ENCODE assay signal across 8 cellular contexts in the genomic region with DNA sequence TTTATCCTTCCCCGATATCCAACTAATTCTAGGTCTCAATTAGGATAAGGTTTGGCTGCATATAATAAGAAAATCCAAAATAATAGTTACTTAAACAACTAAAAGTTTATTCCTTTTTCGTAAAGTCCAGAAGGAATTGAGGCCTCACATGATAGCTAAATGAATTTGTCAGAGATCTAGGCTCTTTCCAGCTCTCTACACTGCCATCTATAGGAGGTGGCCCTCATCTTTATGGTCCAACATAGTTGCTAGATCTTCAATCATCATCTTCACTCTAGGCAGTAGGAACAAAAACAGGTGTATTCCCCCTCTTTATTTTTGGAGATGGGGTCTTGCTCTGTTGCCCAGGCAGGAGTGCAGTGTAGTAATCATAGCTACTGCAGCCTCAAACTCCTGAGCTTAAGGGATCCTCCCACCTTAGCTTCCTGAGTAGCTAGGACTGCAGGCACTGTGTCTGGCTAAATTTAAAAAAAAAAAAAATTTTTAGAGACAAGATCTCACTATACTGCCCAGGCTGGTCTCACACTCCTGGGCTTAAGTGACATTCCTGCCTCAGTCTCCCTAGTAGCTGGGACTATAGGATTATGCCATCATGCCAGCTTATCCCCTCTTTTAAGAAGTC. TPM values are rescaled to one million over a fixed set of nuclear protein-coding genes. Genes with fewer than 3 reads are reported as not detected.
A peak's percentile ranks its signal among the peaks of the same experiment; 100 is the strongest.
DNase-seq lines count a peak whose midpoint lies in the region; FAIRE-seq and TF ChIP-seq lines count a peak whose summit lies in the region.

No MANE protein-coding gene starts in this region.

- no peak overlapping the region for H3K9ac ChIP-seq in fibroblast of lung (ENCODE audit: insufficient read depth, low read length)
- H3K9ac ChIP-seq in smooth muscle cell (ENCODE audit: low read depth) = no peak overlapping the region

- H3K27ac ChIP-seq in fibroblast of lung (ENCODE audit: insufficient read depth, low read length) (no peak overlapping the region), smooth muscle cell (ENCODE audit: low read depth) (no peak overlapping the region)

- DNase-seq in NCI-H2171 treated with DMSO at 0.1 percent for 48 hours (lab: John Stamatoyannopoulos, UW) (peak; percentile 19), NCI-H2171 (lab: John Stamatoyannopoulos, UW) (no peak), HAP-1 (ENCODE audit: low spot score in 2 of 2) (peak; percentile 19 to 26), RCC 7860 (ENCODE audit: low spot score) (peak; percentile 17), fibroblast of lung (ENCODE audit: low read depth in 2 of 2) (peak; percentile 27 to 55), smooth muscle cell (lab: John Stamatoyannopoulos, UW; ENCODE audit: unreplicated experiment) (no peak)
- DNase-seq in stimulated activated CD4-positive, alpha-beta T cell treated with anti-CD3 and anti-CD28 coated beads, Interleukin-12 subunit alpha, Interleukin-12 subunit beta, amount 100 ng/mL, for 4 hours = no peak
- no peak for DNase-seq in activated CD4-positive, alpha-beta T cell treated with anti-CD3 and anti-CD28 coated beads, Interleukin-2, amount 50 U/mL, for 48 hours

- H2AFZ ChIP-seq in fibroblast of lung (ENCODE audit: low read length) (no peak overlapping the region), smooth muscle cell (ENCODE audit: low read depth) (no peak overlapping the region)

- H3K79me2 ChIP-seq in fibroblast of lung (ENCODE audit: control insufficient read depth, insufficient read depth, low read length) = no peaks in the 10 kb centered on the region
- no peaks in the 10 kb centered on the region for H3K79me2 ChIP-seq in smooth muscle cell (ENCODE audit: low read depth)

- H3K9me3 ChIP-seq in HAP-1 = no peaks in the 10 kb centered on the region
- H3K9me3 ChIP-seq in fibroblast of lung (ENCODE audit: control insufficient read depth, insufficient read depth, low read depth, low read length) = no peaks in the 10 kb centered on the region
- H3K9me3 ChIP-seq in smooth muscle cell (replicated peaks; ENCODE audit: low read depth) = no peaks in the 10 kb centered on the region

- WGBS in smooth muscle cell (ENCODE audit: low lambda C conversion rate) = 72% methylated on average over 2 of the region's 2 CpGs

- H3F3A ChIP-seq in smooth muscle cell (ENCODE audit: low read depth) = no peaks in the 10 kb centered on the region

- TF ChIP-seq CTCF in fibroblast of lung (conservative IDR thresholded peaks at IDR 0.05 in 1 of 2, IDR thresholded peaks at IDR 0.05 in 1 of 2; ENCODE audit: low read depth in 1 of 2, low read length in 2 of 2) (peak; percentile 47 to 80), smooth muscle cell (IDR thresholded peaks at IDR 0.05; ENCODE audit: borderline replicate concordance, insufficient read depth, poor library complexity, severe bottlenecking) (peak; percentile 39)

- H3K36me3 ChIP-seq in HAP-1 (replicated peaks) (no peaks in the 10 kb centered on the region), fibroblast of lung (ENCODE audit: control insufficient read depth, insufficient read depth, low read length) (no peaks in the 10 kb centered on the region), smooth muscle cell (ENCODE audit: low read depth) (no peaks in the 10 kb centered on the region)

- no peaks in the 10 kb centered on the region for H3K4me1 ChIP-seq in HAP-1
- no peaks in the 10 kb centered on the region for H3K4me1 ChIP-seq in fibroblast of lung (ENCODE audit: control insufficient read depth, extremely low read depth, insufficient read depth, low read length)
- H3K4me1 ChIP-seq in smooth muscle cell (ENCODE audit: low read depth) = no peaks in the 10 kb centered on the region

- FAIRE-seq in RCC 7860 (lab: Jason Lieb, UNC) = no peak

- in situ Hi-C loops in HAP-1 (cut with MboI; ENCODE audit: low sequenced_read_pairs) = no loop called here

- H3K4me3 ChIP-seq in HAP-1 (no peak overlapping the region), fibroblast of lung (replicated peaks in 1 of 4; ENCODE audit: control extremely low read depth in 1 of 4, insufficient read depth in 1 of 4, low read depth in 3 of 4, low read length in 4 of 4) (no peak overlapping the region), smooth muscle cell (no peak overlapping the region)

- no peaks in the 10 kb centered on the region for H4K20me1 ChIP-seq in fibroblast of lung (ENCODE audit: control insufficient read depth, extremely low read depth, insufficient read depth, low read length)
- no peaks in the 10 kb centered on the region for H4K20me1 ChIP-seq in smooth muscle cell (ENCODE audit: low read depth)

- no peak overlapping the region for H3K4me2 ChIP-seq in fibroblast of lung (ENCODE audit: extremely low read depth, insufficient read depth, low read length)
- H3K4me2 ChIP-seq in smooth muscle cell = no peak overlapping the region

- no peaks in the 10 kb centered on the region for H3K27me3 ChIP-seq in HAP-1 (ENCODE audit: low read depth)
- H3K27me3 ChIP-seq in fibroblast of lung (ENCODE audit: control insufficient read depth, insufficient read depth, low read length) = no peaks in the 10 kb centered on the region
- H3K27me3 ChIP-seq in smooth muscle cell (ENCODE audit: low read depth) = no peaks in the 10 kb centered on the region

RNA-seq across cellular contexts. Expression of gene SAV1, which starts 46.5 kb away (rescaled TPM):
- total RNA-seq in fibroblast of lung (27.2 and 46.9 TPM in 2 replicates), smooth muscle cell (17.7 and 24.8 TPM in 2 replicates)
- polyA plus RNA-seq in fibroblast of lung (41.4 and 41.7 TPM in 2 replicates), smooth muscle cell (17.7 and 18.4 TPM in 2 replicates)
- polyA plus RNA-seq in fibroblast of lung (2012) = 38.1 and 38.4 TPM in 2 replicates
- 3.5 and 4.9 TPM in 2 replicates for polyA minus RNA-seq in fibroblast of lung (ENCODE audit: low replicate concordance)

Comparison
In these comparisons a context has a peak if more than half of its experiments do, and no peak if none do; other contexts are left out.
1. DNase-seq: peak in NCI-H2171 treated with DMSO at 0.1 percent for 48 hours (single experiment), HAP-1 (2 of 2), RCC 7860 (single experiment) and fibroblast of lung (2 of 2); none in NCI-H2171 (single experiment), smooth muscle cell (single experiment), stimulated activated CD4-positive, alpha-beta T cell treated with anti-CD3 and anti-CD28 coated beads, Interleukin-12 subunit alpha, Interleukin-12 subunit beta, amount 100 ng/mL, for 4 hours (single experiment) and activated CD4-positive, alpha-beta T cell treated with anti-CD3 and anti-CD28 coated beads, Interleukin-2, amount 50 U/mL, for 48 hours (0 of 2).